In the genomic region with DNA sequence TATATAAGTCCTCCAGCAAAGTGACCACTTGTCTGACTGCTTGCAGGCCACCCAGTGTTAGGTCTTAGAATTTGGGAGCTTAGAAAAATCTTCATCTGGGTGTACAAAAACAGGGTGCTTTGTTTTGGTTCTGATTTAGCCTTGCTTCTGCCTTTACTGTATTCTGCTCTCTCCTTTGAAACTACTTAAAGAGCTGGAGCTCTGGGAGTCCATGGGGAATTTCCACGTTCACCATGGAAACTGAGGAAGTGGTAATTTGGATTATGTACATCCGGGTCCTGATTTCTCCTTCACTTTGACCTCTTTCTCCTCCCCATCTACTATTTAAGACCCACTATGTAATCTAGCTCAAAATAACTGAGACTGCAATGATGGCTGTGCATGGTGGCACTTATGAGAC, we compare ENCODE assay signal across 8 cellular contexts.
"Had no signal": no experiment of that assay in that cellular context is flagged by ENCODE, and none has a peak within 500 bp of the region (broad histone marks: within the 10 kb centered on the region; RNA-seq: fewer than 3 reads in every experiment).

No MANE protein-coding gene starts in this region.

- H3K9me3 ChIP-seq: ascending aorta, colonic mucosa, gastroesophageal sphincter, heart right ventricle, mucosa of descending colon, thyroid gland, uterus had no signal

- H3K27me3 ChIP-seq: ascending aorta, colonic mucosa, gastroesophageal sphincter, heart right ventricle, thyroid gland, uterus had no signal

- H3K27ac ChIP-seq: ascending aorta, colonic mucosa, gastroesophageal sphincter, heart right ventricle, thyroid gland had no signal

- DNase-seq: activated B cell treated with CpG ODN at 0.5 μM for 24 hours had no signal

- ATAC-seq: gastroesophageal sphincter had no signal

- H3K4me3 ChIP-seq: ascending aorta, colonic mucosa, gastroesophageal sphincter, heart right ventricle, mucosa of descending colon, thyroid gland, uterus had no signal

- H3K36me3 ChIP-seq: ascending aorta, colonic mucosa, gastroesophageal sphincter, heart right ventricle, thyroid gland, uterus had no signal
